In the genomic region with DNA sequence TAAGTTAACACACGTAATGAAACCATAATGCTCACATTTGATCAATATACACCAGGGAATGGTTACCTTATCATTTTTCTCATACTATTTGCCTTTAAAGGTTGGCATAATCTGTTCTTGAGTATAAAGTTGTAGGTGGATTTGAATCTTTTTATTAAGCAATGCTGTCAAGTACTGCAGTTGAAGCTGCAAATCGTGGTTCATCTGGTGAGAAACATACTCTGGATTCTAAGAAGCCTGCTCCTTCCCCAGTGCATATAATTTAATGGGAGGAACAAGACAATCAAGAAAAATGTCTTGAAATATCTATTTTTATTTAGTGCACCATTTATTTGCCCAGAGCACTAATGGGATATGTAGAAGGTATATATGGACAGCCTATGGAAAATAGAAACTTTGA, we compare ENCODE assay signal across 26 cellular contexts.
"Had no signal": no experiment of that assay in that cellular context is flagged by ENCODE, and none has a peak within 500 bp of the region (broad histone marks: within the 10 kb centered on the region; RNA-seq: fewer than 3 reads in every experiment).

No MANE protein-coding gene starts in this region.

- DNase-seq: activated effector memory CD4-positive, alpha-beta T cell treated with anti-CD3 and anti-CD28 coated beads, Interleukin-2, amount 50 U/mL, for 16 hours; activated effector memory CD4-positive, alpha-beta T cell treated with Interleukin-2 at 50 U/mL for 16 hours; activated gamma-delta T cell; activated gamma-delta T cell treated with Interleukin-2 at 50 U/mL for 16 hours; activated naive CD4-positive, alpha-beta T cell; activated naive CD4-positive, alpha-beta T cell treated with anti-CD3 and anti-CD28 coated beads for 36 hours; activated naive CD4-positive, alpha-beta T cell treated with anti-CD3 and anti-CD28 coated beads, Interleukin-2, amount 10 ng/mL, durations not matched to agents 7 days and 5 days; activated naive CD4-positive, alpha-beta T cell treated with anti-CD3 and anti-CD28 coated beads, Interleukin-2, amount 50 U/mL, for 16 hours; activated naive CD4-positive, alpha-beta T cell treated with Interleukin-2 at 50 U/mL for 16 hours; activated naive CD8-positive, alpha-beta T cell treated with anti-CD3 and anti-CD28 coated beads for 36 hours; activated naive CD8-positive, alpha-beta T cell treated with anti-CD3 and anti-CD28 coated beads, Interleukin-2, amount 10 ng/mL, durations not matched to agents 7 days and 5 days; activated naive CD8-positive, alpha-beta T cell treated with anti-CD3 and anti-CD28 coated beads, Interleukin-2, amount 50 U/mL, for 24 hours; activated T-cell treated with anti-CD3 and anti-CD28 coated beads, Interleukin-2, amount 50 U/mL, for 1 hour; activated T-cell treated with anti-CD3 and anti-CD28 coated beads, Interleukin-2, amount 50 U/mL, for 24 hours; activated T-cell treated with anti-CD3 and anti-CD28 coated beads, Interleukin-2, amount 50 U/mL, for 4 hours; activated T-cell treated with anti-CD3 and anti-CD28 coated beads, Interleukin-2, amount 50 U/mL, for 48 hours; activated T-cell treated with anti-CD3 and anti-CD28 coated beads, Interleukin-2, amount 50 U/mL, for 72 hours; adrenal gland; amniotic stem cell; amygdala; anterior cingulate cortex; aorta; body of pancreas; brain microvascular endothelial cell; central memory CD4-positive, alpha-beta T cell; cerebellar nuclear complex had no signal
